8 cellular contexts compared by ENCODE assay signal in genomic region chr1:246947255-246947654, GRCh38. TPM values are rescaled to one million over a fixed set of nuclear protein-coding genes. Genes with fewer than 3 reads are reported as not detected.
DNase-seq lines count a peak whose midpoint lies in the region; ATAC-seq and TF ChIP-seq lines count a peak whose summit lies in the region.
"Had no signal": no experiment of that assay in that cellular context is flagged by ENCODE, and none has a peak within 500 bp of the region (broad histone marks: within the 10 kb centered on the region; RNA-seq: fewer than 3 reads in every experiment).

No MANE protein-coding gene starts in this region.

- intact Hi-C loops in ascending aorta (cut with DNase I): loop anchor here (1.0 to 5.0 kb wide), 3 partner anchors 15 to 380 kb away; partner anchors contain the start of genes CNST and TFB2M
- intact Hi-C loops in uterus (cut with DNase I; ENCODE audit: low total_unique reads): no loop called here
- intact Hi-C loops in CD4-positive, alpha-beta T cell (cut with DNase I, micrococcal nuclease): no loop called here

- H3K9me3 Mint-ChIP-seq in neural crest cell: no peaks in the 10 kb centered on the region
- H3K9me3 Mint-ChIP-seq in CD4-positive, alpha-beta T cell: no peaks in the 10 kb centered on the region

- H3K4me3 Mint-ChIP-seq in neural crest cell: no peak overlapping the region
- no peak overlapping the region for H3K4me3 Mint-ChIP-seq in CD4-positive, alpha-beta T cell

- POLR2A ChIA-PET in CD4-positive, alpha-beta T cell (lab: Charles Lee): no interaction called here

- H3K27ac Mint-ChIP-seq in neural crest cell (ENCODE audit: unreplicated experiment): peak overlapping the region; percentile 45
- no peak overlapping the region for H3K27ac Mint-ChIP-seq in CD4-positive, alpha-beta T cell

- H3K27me3 ChIP-seq in ascending aorta: no peaks in the 10 kb centered on the region
- H3K27me3 ChIP-seq in foreskin keratinocyte: no peaks in the 10 kb centered on the region
- H3K27me3 ChIP-seq in uterus: no peaks in the 10 kb centered on the region
- no peaks in the 10 kb centered on the region for H3K27me3 ChIP-seq in CD4-positive, alpha-beta T cell (ENCODE audit: control insufficient read depth, insufficient read depth, low read length)

- TF ChIP-seq POLR2A in uterus (IDR thresholded peaks at IDR 0.05): no peak

- H3K4me3 ChIP-seq in ascending aorta (peak overlapping the region in 1 of 2 donors; percentile 8), uterus (no peak overlapping the region)

- H3K4me1 Mint-ChIP-seq in neural crest cell: peaks cover 6% of the 10 kb centered on the region
- H3K4me1 Mint-ChIP-seq in CD4-positive, alpha-beta T cell (ENCODE audit: low read depth): no peaks in the 10 kb centered on the region

- TF ChIP-seq CTCF in ascending aorta (IDR thresholded peaks at IDR 0.05): no peak
- TF ChIP-seq CTCF in foreskin keratinocyte (conservative IDR thresholded peaks at IDR 0.05): no peak
- TF ChIP-seq CTCF in neural crest cell (conservative IDR thresholded peaks at IDR 0.05): no peak
- TF ChIP-seq CTCF in uterus (IDR thresholded peaks at IDR 0.05): no peak
- TF ChIP-seq CTCF in CD4-positive, alpha-beta T cell (IDR thresholded peaks at IDR 0.05): no peak

- H3K9me3 ChIP-seq in ascending aorta (no peaks in the 10 kb centered on the region), uterus (no peaks in the 10 kb centered on the region)
- no peaks in the 10 kb centered on the region for H3K9me3 ChIP-seq in CD4-positive, alpha-beta T cell (ENCODE audit: control insufficient read depth, low read length)

- peak; percentile 37 for ATAC-seq in foreskin keratinocyte
- ATAC-seq in CD4-positive, alpha-beta T cell (ENCODE audit: poor library complexity): no peak

- H3K27me3 Mint-ChIP-seq in neural crest cell (ENCODE audit: low read depth): no peaks in the 10 kb centered on the region
- no peaks in the 10 kb centered on the region for H3K27me3 Mint-ChIP-seq in CD4-positive, alpha-beta T cell

- H3K36me3 Mint-ChIP-seq in neural crest cell (ENCODE audit: low read depth): peaks cover 24% of the 10 kb centered on the region
- no peaks in the 10 kb centered on the region for H3K36me3 Mint-ChIP-seq in CD4-positive, alpha-beta T cell (ENCODE audit: low read depth)

- peak; percentile 67 to 94 for DNase-seq in ascending aorta (ENCODE audit: low spot score in 2 of 2)
- DNase-seq in foreskin keratinocyte: peak in 1 of 2 donors; percentile 34
- no peak for DNase-seq in neural crest cell (ENCODE audit: low read depth, low spot score)
- peak; percentile 51 to 82 for DNase-seq in uterus
- no peak for DNase-seq in CD4-positive, alpha-beta T cell
- DNase-seq in activated CD4-positive, alpha-beta T cell treated with anti-CD3 and anti-CD28 coated beads, Interleukin-2, amount 50 U/mL, for 4 hours: no peak
- no peak for DNase-seq in SK-N-DZ (ENCODE audit: low spot score)
- DNase-seq: activated gamma-delta T cell had no signal

- H3K36me3 ChIP-seq in ascending aorta (no peaks in the 10 kb centered on the region), uterus (no peaks in the 10 kb centered on the region)

- H3K27ac ChIP-seq in ascending aorta: peak overlapping the region; percentile 80 to 89
- no peak overlapping the region for H3K27ac ChIP-seq in foreskin keratinocyte
- peak overlapping the region; percentile 66 to 74 for H3K27ac ChIP-seq in uterus
- H3K27ac ChIP-seq in CD4-positive, alpha-beta T cell (ENCODE audit: low read depth, low read length): no peak overlapping the region

- CTCF ChIA-PET in CD4-positive, alpha-beta T cell (lab: Charles Lee): no interaction called here

- peaks cover 8 to 21% of the 10 kb centered on the region in 2 donors for H3K4me1 ChIP-seq in ascending aorta
- H3K4me1 ChIP-seq in foreskin keratinocyte: no peaks in the 10 kb centered on the region
- H3K4me1 ChIP-seq in uterus: peaks cover 0 to 7% of the 10 kb centered on the region in 2 donors

RNA-seq across cellular contexts. Expression of gene AHCTF1, which starts 15.5 kb away (rescaled TPM):
- total RNA-seq in ascending aorta (16.5 TPM), foreskin keratinocyte (39.5 and 46.3 TPM in 2 replicates), neural crest cell (40.4 and 47.3 TPM in 2 replicates), uterus (10 to 100 TPM; 22.5 to 53.4 (median 42.4) TPM)
- 6.5 and 9.4 TPM in 2 replicates for polyA plus RNA-seq in foreskin keratinocyte
- total RNA-seq in CD4-positive, alpha-beta T cell: 10 to 100 TPM; 65.6 to 68.8 TPM
- 25.4 and 25.6 TPM in 2 replicates for polyA plus RNA-seq in SK-N-DZ (2014; cell fraction: cytosol; rRNA removed)
- polyA plus RNA-seq in SK-N-DZ (2014; cell fraction: nucleus; rRNA removed): 22.7 and 24.7 TPM in 2 replicates

Comparison
In these comparisons a context has a peak if more than half of its experiments do, and no peak if none do; other contexts are left out.
1. DNase-seq: peak in ascending aorta (2 of 2) and uterus (2 of 2); none in neural crest cell (single experiment), CD4-positive, alpha-beta T cell (0 of 10), activated CD4-positive, alpha-beta T cell treated with anti-CD3 and anti-CD28 coated beads, Interleukin-2, amount 50 U/mL, for 4 hours (0 of 2) and SK-N-DZ (single experiment).
2. H3K27ac ChIP-seq: peak in ascending aorta (2 of 2) and uterus (2 of 2); none in foreskin keratinocyte (single experiment) and CD4-positive, alpha-beta T cell (single experiment).